Comparison of ENCODE assay signal across 19 cellular contexts in the genomic region with DNA sequence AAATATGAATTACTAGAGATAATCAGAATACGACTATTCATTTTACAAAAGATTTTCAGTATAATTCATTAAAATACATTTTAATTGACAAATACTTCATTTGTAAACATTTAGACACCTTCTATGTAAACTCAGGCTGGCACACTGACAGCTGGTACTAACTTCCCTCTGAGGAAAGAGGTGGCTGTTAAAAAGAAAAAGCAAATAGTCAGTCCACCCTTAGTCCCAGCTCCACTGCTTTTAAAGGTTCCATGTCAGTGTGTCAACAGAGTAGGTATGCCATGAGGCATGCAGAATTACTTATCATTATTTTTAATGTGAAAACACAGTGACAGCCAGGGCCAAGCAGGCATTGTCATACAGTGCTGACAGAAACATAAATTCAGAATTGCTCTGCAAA. TPM values are rescaled to one million over a fixed set of nuclear protein-coding genes. Genes with fewer than 3 reads are reported as not detected.
DNase-seq lines count a peak whose midpoint lies in the region; ATAC-seq and TF ChIP-seq lines count a peak whose summit lies in the region.
"Had no signal": no experiment of that assay in that cellular context is flagged by ENCODE, and none has a peak within 500 bp of the region (broad histone marks: within the 10 kb centered on the region; RNA-seq: fewer than 3 reads in every experiment).

No MANE protein-coding gene starts in this region.

- no peak overlapping the region for H2AFZ ChIP-seq in osteoblast (ENCODE audit: low read length)
- H2AFZ ChIP-seq: GM23248 had no signal

- DNase-seq in NCI-H510A treated with DMSO at 0.1 percent for 48 hours (lab: John Stamatoyannopoulos, UW), result peak; percentile 2
- DNase-seq in NCI-H510A (lab: John Stamatoyannopoulos, UW), result no peak
- DNase-seq in NCI-H774 (lab: John Stamatoyannopoulos, UW), result peak; percentile 18
- peak; percentile 36 for DNase-seq in osteoblast (ENCODE audit: insufficient read length, low spot score, missing footprints)
- DNase-seq in SKM-1 (lab: John Stamatoyannopoulos, UW; ENCODE audit: unreplicated experiment), result no peak
- no peak for DNase-seq in left lobe of liver (ENCODE audit: low spot score)
- no peak for DNase-seq in NCI-H1694 (lab: John Stamatoyannopoulos, UW)
- DNase-seq: 8988T; CD4-positive, alpha-beta memory T cell; DMS53; DND-41; EL; GM23248; HFFc6 had no signal

- no peaks in the 10 kb centered on the region for H3K36me3 ChIP-seq in osteoblast (ENCODE audit: insufficient read depth, low read length)

- H3K9me3 ChIP-seq in osteoblast (ENCODE audit: low read depth, low read length), result no peaks in the 10 kb centered on the region
- H3K9me3 ChIP-seq: BLaER1 had no signal

- TF ChIP-seq CTCF in VCaP (conservative IDR thresholded peaks at IDR 0.05) (no peak), osteoblast (IDR thresholded peaks at IDR 0.05; ENCODE audit: extremely low read depth, low read depth, low read length) (no peak)

- no peaks in the 10 kb centered on the region for H3K27me3 ChIP-seq in osteoblast (ENCODE audit: insufficient read depth, low read length)
- H3K27me3 ChIP-seq: BLaER1 had no signal

- H3K4me1 ChIP-seq in osteoblast (ENCODE audit: insufficient read depth, low read length), result no peaks in the 10 kb centered on the region

- H3K27ac ChIP-seq in VCaP (peak overlapping the region; percentile 70), osteoblast (ENCODE audit: low read depth, low read length) (no peak overlapping the region)
- H3K27ac ChIP-seq: BLaER1, GM23248, HL-60 had no signal

- ATAC-seq in left lobe of liver, result no peak
- ATAC-seq: HCT116 had no signal

- H3K79me2 ChIP-seq in osteoblast (ENCODE audit: insufficient read depth, low read length), result no peaks in the 10 kb centered on the region

- no peak overlapping the region for H3K4me3 ChIP-seq in osteoblast (ENCODE audit: insufficient read depth, low read length)
- H3K4me3 ChIP-seq: BLaER1, GM23248 had no signal

- H4K20me1 ChIP-seq in osteoblast (ENCODE audit: insufficient read depth, low read length), result no peaks in the 10 kb centered on the region
- H4K20me1 ChIP-seq: BLaER1 had no signal

- H3K4me2 ChIP-seq in osteoblast (ENCODE audit: insufficient read depth, low read length), result no peak overlapping the region
- H3K4me2 ChIP-seq: BLaER1 had no signal

RNA-seq across cellular contexts. Expression of a gene that starts 16.1 kb away (rescaled TPM):
- 0.29 and 0.36 TPM in 2 replicates for total RNA-seq in osteoblast
- 0.81 TPM for total RNA-seq in left lobe of liver
- total RNA-seq: GM23248, HT1080 had no signal

RNA-seq across cellular contexts. Expression of a gene that starts 56.5 kb away (rescaled TPM):
- 88.3 and 99.6 TPM in 2 replicates for total RNA-seq in osteoblast
- 17.8 TPM for total RNA-seq in left lobe of liver

Comparison
In these comparisons a context has a peak if more than half of its experiments do, and no peak if none do; other contexts are left out.
1. DNase-seq: peak in NCI-H510A treated with DMSO at 0.1 percent for 48 hours (single experiment), NCI-H774 (single experiment) and osteoblast (single experiment); none in NCI-H510A (single experiment), SKM-1 (single experiment), left lobe of liver (single experiment) and NCI-H1694 (single experiment).